In the genomic region with DNA sequence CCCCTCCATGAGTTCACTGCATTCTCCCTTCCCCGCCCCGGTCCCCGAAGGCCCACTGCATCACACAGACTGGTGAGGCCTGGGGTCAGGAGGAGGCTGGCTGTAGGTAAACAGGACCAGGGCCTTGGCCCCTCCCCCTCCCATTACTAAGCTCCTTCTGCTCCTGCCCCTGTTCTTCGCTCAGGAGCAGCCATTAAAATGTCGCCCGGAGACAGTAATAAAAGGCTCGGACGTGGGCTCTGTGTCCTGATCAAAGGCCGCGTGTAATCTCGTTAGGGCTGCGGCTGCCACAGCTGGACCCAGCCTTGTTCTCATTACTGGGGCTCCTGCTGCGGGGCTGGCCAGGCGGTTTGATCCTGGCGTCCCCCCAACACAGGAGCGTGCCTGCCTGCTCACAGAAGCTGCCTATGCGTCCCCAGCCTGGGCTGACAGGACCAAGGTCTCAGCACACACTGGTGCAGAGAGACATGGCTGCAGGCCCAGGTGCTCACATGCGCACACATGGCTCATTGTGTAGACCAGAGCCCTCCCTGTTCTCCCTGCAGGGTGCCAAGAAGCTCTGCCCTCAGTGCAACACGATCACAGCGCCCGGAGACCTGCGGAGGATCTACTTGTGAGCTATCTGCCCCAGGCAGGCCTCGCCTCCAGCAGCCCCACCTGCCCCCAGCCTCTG, we compare ENCODE assay signal across 18 cellular contexts. TPM values are rescaled to one million over a fixed set of nuclear protein-coding genes. Genes with fewer than 3 reads are reported as not detected.
DNase-seq lines count a peak whose midpoint lies in the region; ATAC-seq and TF ChIP-seq lines count a peak whose summit lies in the region.
"Had no signal": no experiment of that assay in that cellular context is flagged by ENCODE, and none has a peak within 500 bp of the region (broad histone marks: within the 10 kb centered on the region; RNA-seq: fewer than 3 reads in every experiment).

No MANE protein-coding gene starts in this region.

- DNase-seq in NCI-H146 (lab: John Stamatoyannopoulos, UW), result peak; percentile 63
- DNase-seq in Peyer's patch, result peak in 2 of 3 donors; percentile 75 to 79
- DNase-seq in psoas muscle, result peak in 1 of 2 donors; percentile 79
- DNase-seq in stomach, result no peak
- no peak for DNase-seq in activated T-helper 2 cell treated with anti-CD3 and anti-CD28 coated beads, Interferon-gamma antibody, Interleukin-2, Interleukin-4, amounts not matched to agents 10 μg/mL and 5 μg/mL and 100 μg/mL, durations not matched to agents 14 hours and 24 hours and 36 hours (ENCODE audit: low spot score)
- DNase-seq: activated CD4-positive, CD25-positive, alpha-beta regulatory T cell; activated naive CD4-positive, alpha-beta T cell; brain microvascular endothelial cell; DMS79 treated with DMSO at 0.1 percent for 48 hours; foreskin melanocyte; NCI-H2171; stimulated activated CD4-positive, alpha-beta T cell treated with anti-CD3 and anti-CD28 coated beads, Interleukin-2, amount 100 ng/mL, for 48 hours had no signal

- H3K4me3 Mint-ChIP-seq in activated T-helper 2 cell treated with anti-CD3 and anti-CD28 coated beads, Interferon-gamma antibody, Interleukin-2, Interleukin-4, amounts not matched to agents 10 μg/mL and 5 μg/mL and 100 μg/mL, durations not matched to agents 14 hours and 24 hours and 36 hours (ENCODE audit: low read depth), result no peak overlapping the region

- no peaks in the 10 kb centered on the region for H3K27me3 ChIP-seq in Peyer's patch
- no peaks in the 10 kb centered on the region for H3K27me3 ChIP-seq in iPS-20b (ENCODE audit: insufficient read depth, low read length)
- H3K27me3 ChIP-seq in psoas muscle (ENCODE audit: insufficient read depth in 3 of 3, low read length in 2 of 3), result no peaks in the 10 kb centered on the region
- no peaks in the 10 kb centered on the region for H3K27me3 ChIP-seq in stomach
- H3K27me3 ChIP-seq: brain microvascular endothelial cell, upper lobe of left lung had no signal

- peaks cover 0 to 49% (median 4%) of the 10 kb centered on the region in 4 donors for H3K4me1 ChIP-seq in Peyer's patch
- H3K4me1 ChIP-seq in iPS-20b (ENCODE audit: insufficient read depth, low read length), result no peaks in the 10 kb centered on the region; the same call in 1 of the 2 replicates
- H3K4me1 ChIP-seq in psoas muscle, result peaks cover 23% of the 10 kb centered on the region
- H3K4me1 ChIP-seq in stomach, result peaks cover under 1 to 29% (median 12%) of the 10 kb centered on the region in 4 donors

- peak in 1 of 2 donors; percentile 37 for TF ChIP-seq POLR2A in Peyer's patch (IDR thresholded peaks at IDR 0.05)
- no peak for TF ChIP-seq POLR2A in stomach (IDR thresholded peaks at IDR 0.05)

- H3K9me3 ChIP-seq in Peyer's patch (no peaks in the 10 kb centered on the region), iPS-20b (ENCODE audit: insufficient read depth, low read depth, low read length) (no peaks in the 10 kb centered on the region), psoas muscle (no peaks in the 10 kb centered on the region), stomach (no peaks in the 10 kb centered on the region)
- H3K9me3 ChIP-seq: upper lobe of left lung had no signal

- ATAC-seq in psoas muscle (peak; percentile 14 to 54 (median 48)), HG02623 (IDR thresholded peaks at IDR 0.05; ENCODE audit: unreplicated experiment) (no peak)

- TF ChIP-seq CTCF in Peyer's patch (IDR thresholded peaks at IDR 0.05) (no peak), psoas muscle (IDR thresholded peaks at IDR 0.05) (no peak), stomach (IDR thresholded peaks at IDR 0.05) (no peak)

- no peak overlapping the region for H3K27ac Mint-ChIP-seq in activated T-helper 2 cell treated with anti-CD3 and anti-CD28 coated beads, Interferon-gamma antibody, Interleukin-2, Interleukin-4, amounts not matched to agents 10 μg/mL and 5 μg/mL and 100 μg/mL, durations not matched to agents 14 hours and 24 hours and 36 hours

- no peaks in the 10 kb centered on the region for H3K9me3 Mint-ChIP-seq in activated T-helper 2 cell treated with anti-CD3 and anti-CD28 coated beads, Interferon-gamma antibody, Interleukin-2, Interleukin-4, amounts not matched to agents 10 μg/mL and 5 μg/mL and 100 μg/mL, durations not matched to agents 14 hours and 24 hours and 36 hours

- no peaks in the 10 kb centered on the region for H3K4me1 Mint-ChIP-seq in activated T-helper 2 cell treated with anti-CD3 and anti-CD28 coated beads, Interferon-gamma antibody, Interleukin-2, Interleukin-4, amounts not matched to agents 10 μg/mL and 5 μg/mL and 100 μg/mL, durations not matched to agents 14 hours and 24 hours and 36 hours (ENCODE audit: low read depth)

- no peaks in the 10 kb centered on the region for H3K27me3 Mint-ChIP-seq in activated T-helper 2 cell treated with anti-CD3 and anti-CD28 coated beads, Interferon-gamma antibody, Interleukin-2, Interleukin-4, amounts not matched to agents 10 μg/mL and 5 μg/mL and 100 μg/mL, durations not matched to agents 14 hours and 24 hours and 36 hours (ENCODE audit: low read depth)

- peaks cover 31% of the 10 kb centered on the region for H3K36me3 Mint-ChIP-seq in activated T-helper 2 cell treated with anti-CD3 and anti-CD28 coated beads, Interferon-gamma antibody, Interleukin-2, Interleukin-4, amounts not matched to agents 10 μg/mL and 5 μg/mL and 100 μg/mL, durations not matched to agents 14 hours and 24 hours and 36 hours (ENCODE audit: low read depth)

- 43 to 56% (median 46%) methylated on average over 22 to 23 of the region's 23 CpGs for WGBS in psoas muscle, 3 donors
- WGBS in stomach, 5 donors, result 75 to 89% (median 82%) methylated on average over 19 to 23 of the region's 23 CpGs

- no peak for TF ChIP-seq EP300 in stomach (IDR thresholded peaks at IDR 0.05)

- H3K36me3 ChIP-seq in Peyer's patch (peaks cover 0 to 64% (median 0%) of the 10 kb centered on the region in 3 donors), iPS-20b (ENCODE audit: insufficient read depth, low read depth, low read length) (peaks cover 69% of the 10 kb centered on the region), psoas muscle (ENCODE audit: insufficient read depth in 1 of 2, low read depth in 1 of 2) (peaks cover 3 to 61% of the 10 kb centered on the region in 2 donors), stomach (peaks cover 37 to 93% (median 88%) of the 10 kb centered on the region in 4 donors)

- H3K27ac ChIP-seq in Peyer's patch (peak overlapping the region in 2 of 4 donors; percentile 72 to 80), iPS-20b (ENCODE audit: low read length) (peak overlapping the region; percentile 39), psoas muscle (peak overlapping the region; percentile 46), stomach (peak overlapping the region in 1 of 5 donors; percentile 43)
- H3K27ac ChIP-seq: brain microvascular endothelial cell, C4-2B, HL-60, upper lobe of left lung had no signal

- H3K9ac ChIP-seq in iPS-20b (ENCODE audit: low read depth, low read length), result 0 out of 2 replicates have a peak overlapping the region, but pooled peaks have one; percentile 32

- H3K4me3 ChIP-seq in Peyer's patch (no peak overlapping the region), iPS-20b (ENCODE audit: low read length) (no peak overlapping the region), psoas muscle (no peak overlapping the region), stomach (no peak overlapping the region)
- H3K4me3 ChIP-seq: upper lobe of left lung had no signal

- intact Hi-C loops in psoas muscle (cut with DNase I), result loop anchor here in 1 of 2 donors (10.0 kb wide), 1 partner anchor 435 kb away; a partner anchor contains a TSS
- intact Hi-C loops in stomach (cut with DNase I; ENCODE audit: low total_unique reads), result loop anchor here (5.0 kb wide), 1 partner anchor 43 kb away; no protein-coding TSS in a partner anchor
- intact Hi-C loops in activated T-helper 2 cell treated with anti-CD3 and anti-CD28 coated beads, Interferon-gamma antibody, Interleukin-2, Interleukin-4, amounts not matched to agents 10 μg/mL and 5 μg/mL and 100 μg/mL, durations not matched to agents 14 hours and 24 hours and 36 hours (cut with micrococcal nuclease), result no loop called here

RNA-seq across cellular contexts. Expression of a gene that starts 24.0 kb away (rescaled TPM):
- total RNA-seq in Peyer's patch, result 10 to 100 TPM in 3 of 4 donors, not detected in 1; 23.1 to 30.8 (median 26.5) TPM
- total RNA-seq in psoas muscle, result 1 to 10 TPM; 3.9 to 7.7 (median 6.3) TPM
- polyA plus RNA-seq in psoas muscle, result 1 to 10 TPM; 2.4 to 6.2 (median 4.2) TPM
- total RNA-seq in stomach, result 10 to 100 TPM in 1 of 5 donors, 1 to 10 TPM in 4; 2.4 to 22.8 (median 4.9) TPM
- 1 to 10 TPM; 6.9 to 9.4 (median 7.3) TPM for polyA plus RNA-seq in stomach
- total RNA-seq in activated T-helper 2 cell treated with anti-CD3 and anti-CD28 coated beads, Interferon-gamma antibody, Interleukin-2, Interleukin-4, amounts not matched to agents 10 μg/mL and 5 μg/mL and 100 μg/mL, durations not matched to agents 14 hours and 24 hours and 36 hours, result 6.3 and 6.7 TPM in 2 replicates

RNA-seq across cellular contexts. Expression of a gene that starts 24.2 kb away (rescaled TPM):
- total RNA-seq in Peyer's patch (1 to 10 TPM; 3.7 to 7.7 (median 4.8) TPM), psoas muscle (under 1 TPM in 3 of 4 donors, not detected in 1; 0.59 to 0.82 (median 0.64) TPM), stomach (1 to 10 TPM in 2 of 5 donors, not detected in 3; 3.3 to 3.7 TPM)
- polyA plus RNA-seq in psoas muscle (under 1 TPM; 0.08 to 0.74 (median 0.26) TPM), stomach (1 to 10 TPM; 4.4 to 8.6 (median 5.7) TPM)
- 139 and 157 TPM in 2 replicates for total RNA-seq in activated T-helper 2 cell treated with anti-CD3 and anti-CD28 coated beads, Interferon-gamma antibody, Interleukin-2, Interleukin-4, amounts not matched to agents 10 μg/mL and 5 μg/mL and 100 μg/mL, durations not matched to agents 14 hours and 24 hours and 36 hours
- total RNA-seq: LHCN-M2 had no signal

Comparison
In these comparisons a context has a peak if more than half of its experiments do, and no peak if none do; other contexts are left out.
1. DNase-seq: peak in NCI-H146 (single experiment) and Peyer's patch (2 of 3); none in stomach (single experiment) and activated T-helper 2 cell treated with anti-CD3 and anti-CD28 coated beads, Interferon-gamma antibody, Interleukin-2, Interleukin-4, amounts not matched to agents 10 μg/mL and 5 μg/mL and 100 μg/mL, durations not matched to agents 14 hours and 24 hours and 36 hours (single experiment).
2. RNA of a gene that starts 24.2 kb away (total RNA-seq): 139 to 157 TPM in activated T-helper 2 cell treated with anti-CD3 and anti-CD28 coated beads, Interferon-gamma antibody, Interleukin-2, Interleukin-4, amounts not matched to agents 10 μg/mL and 5 μg/mL and 100 μg/mL, durations not matched to agents 14 hours and 24 hours and 36 hours; 3.7 to 7.7 TPM in Peyer's patch, 0.59 to 0.82 TPM in psoas muscle and 3.3 to 3.7 TPM in stomach; every median in the first group is over 10 times any median in the second.